Comparison of ENCODE assay signal across 13 cellular contexts in genomic region chr4:84177831-84178230, GRCh38.
"Had no signal": no experiment of that assay in that cellular context is flagged by ENCODE, and none has a peak within 500 bp of the region (broad histone marks: within the 10 kb centered on the region; RNA-seq: fewer than 3 reads in every experiment).

No MANE protein-coding gene starts in this region.

- DNase-seq: effector memory CD8-positive, alpha-beta T cell; heart right ventricle; hypothalamus; left cardiac atrium; left ventricle myocardium inferior; lower lobe of right lung; mesenchymal stem cell; naive B cell; right cardiac atrium; small intestine; stimulated activated CD4-positive, alpha-beta T cell treated with anti-CD3 and anti-CD28 coated beads, Interleukin-12 subunit alpha, Interleukin-12 subunit beta, amount 100 ng/mL, for 4 hours; stimulated activated naive CD4-positive, alpha-beta T cell treated with Interleukin-2 at 50 U/mL for 16 hours had no signal

- H3K4me3 ChIP-seq: heart right ventricle, left ventricle myocardium inferior, lower lobe of right lung had no signal

- H3K4me1 ChIP-seq: heart right ventricle, left ventricle myocardium inferior, lower lobe of right lung had no signal

- ATAC-seq: effector memory CD8-positive, alpha-beta T cell; heart right ventricle; left cardiac atrium; lower lobe of right lung; right cardiac atrium had no signal

- H3K27ac ChIP-seq: heart right ventricle, left ventricle myocardium inferior, lower lobe of right lung, neutrophil had no signal

- H3K36me3 ChIP-seq: heart right ventricle, left ventricle myocardium inferior, lower lobe of right lung, neutrophil had no signal

- H3K27me3 ChIP-seq: heart right ventricle, neutrophil had no signal

- H3K9me3 ChIP-seq: left ventricle myocardium inferior, lower lobe of right lung, neutrophil had no signal
